In genomic region chr6:14074723-14075503, GRCh38 we compare ENCODE assay signal across 8 cellular contexts. TPM values are rescaled to one million over a fixed set of nuclear protein-coding genes. Genes with fewer than 3 reads are reported as not detected.
A peak's percentile ranks its signal among the peaks of the same experiment; 100 is the strongest.
DNase-seq lines count a peak whose midpoint lies in the region; ATAC-seq and TF ChIP-seq lines count a peak whose summit lies in the region.

No MANE protein-coding gene starts in this region.

- no peaks in the 10 kb centered on the region for H3K27me3 ChIP-seq in CD8-positive, alpha-beta T cell (ENCODE audit: insufficient read depth, low read length)
- H3K27me3 ChIP-seq in heart right ventricle (no peaks in the 10 kb centered on the region), skeletal muscle satellite cell (ENCODE audit: control insufficient read depth, insufficient read depth, low read length) (peaks cover 8% of the 10 kb centered on the region)

- H3K27ac ChIP-seq in CD8-positive, alpha-beta T cell (ENCODE audit: low read depth, low read length), result peak overlapping the region; percentile 51
- peak overlapping the region in 9 of 10 donors; percentile 9 to 79 (median 63) for H3K27ac ChIP-seq in heart right ventricle

- peak overlapping the region; percentile 57 for H3K9ac ChIP-seq in skeletal muscle satellite cell (ENCODE audit: low read depth, low read length)

- peak overlapping the region; percentile 82 for H3K4me3 Mint-ChIP-seq in CD8-positive, alpha-beta T cell

- peaks cover 10% of the 10 kb centered on the region for H3K4me1 ChIP-seq in CD8-positive, alpha-beta T cell (ENCODE audit: insufficient read depth, low read length)
- peaks cover 0 to 19% (median 5%) of the 10 kb centered on the region in 9 donors for H3K4me1 ChIP-seq in heart right ventricle
- H3K4me1 ChIP-seq in skeletal muscle satellite cell (ENCODE audit: control insufficient read depth, insufficient read depth, low read length), result peaks cover 8% of the 10 kb centered on the region

- intact Hi-C loops in CD8-positive, alpha-beta T cell (cut with DNase I, micrococcal nuclease), result loop anchor here in 1 of 2 experiments (5.0 kb wide), 1 partner anchor 42 kb away; the partner anchor contains the start of gene CD83
- intact Hi-C loops in heart right ventricle (cut with DNase I), result no loop called here

- TF ChIP-seq CTCF in CD8-positive, alpha-beta T cell (IDR thresholded peaks at IDR 0.05), result no peak
- no peak for TF ChIP-seq CTCF in heart right ventricle (IDR thresholded peaks at IDR 0.05)
- no peak for TF ChIP-seq CTCF in GM10266 (IDR thresholded peaks at IDR 0.05; ENCODE audit: control insufficient read depth, insufficient read depth, low read depth, missing control alignments)

- H3K9me3 ChIP-seq in CD8-positive, alpha-beta T cell (ENCODE audit: low read length), result no peaks in the 10 kb centered on the region
- no peaks in the 10 kb centered on the region for H3K9me3 ChIP-seq in heart right ventricle
- no peaks in the 10 kb centered on the region for H3K9me3 ChIP-seq in skeletal muscle satellite cell (replicated peaks; ENCODE audit: low read length)

- H3K4me2 ChIP-seq in skeletal muscle satellite cell (ENCODE audit: low read length), result peak overlapping the region; percentile 75

- CTCF ChIA-PET in CD8-positive, alpha-beta T cell (lab: Charles Lee), result interaction anchor here (0.7 to 4.4 kb wide), 4 partner anchors 8 to 280 kb away, joined by 3 to 25 read pairs (median 3); no protein-coding TSS in a partner anchor

- H3K27ac Mint-ChIP-seq in CD8-positive, alpha-beta T cell, result peak overlapping the region; percentile 94

- H3K4me1 Mint-ChIP-seq in CD8-positive, alpha-beta T cell (ENCODE audit: low read depth), result peaks cover 22% of the 10 kb centered on the region

- WGBS in heart right ventricle, 2 donors, result 21 to 26% methylated on average over 10 of the region's 10 CpGs

- no peaks in the 10 kb centered on the region for H3K36me3 Mint-ChIP-seq in CD8-positive, alpha-beta T cell

- DNase-seq in CD8-positive, alpha-beta T cell, result peak in 1 of 7 experiments; percentile 54
- DNase-seq in activated T-cell treated with anti-CD3 and anti-CD28 coated beads, Interleukin-2, amount 50 U/mL, for 1 hour, result peak; percentile 24
- DNase-seq in heart right ventricle (peak in 1 of 2 donors; percentile 14), GM10266 (ENCODE audit: extremely low spot score) (no peak)

- peak overlapping the region; percentile 41 for H3K4me3 ChIP-seq in CD8-positive, alpha-beta T cell (ENCODE audit: low read depth, low read length)
- H3K4me3 ChIP-seq in heart right ventricle (peak overlapping the region; percentile 6 to 55 (median 44)), skeletal muscle satellite cell (ENCODE audit: low read length) (peak overlapping the region; percentile 54)

- ATAC-seq in CD8-positive, alpha-beta T cell, result peak; percentile 94
- ATAC-seq in GM19438 (IDR thresholded peaks at IDR 0.05; ENCODE audit: low read depth, unreplicated experiment) (peak; percentile 78), HG03565 (IDR thresholded peaks at IDR 0.05; ENCODE audit: unreplicated experiment) (peak; percentile 59), heart right ventricle (peak; percentile 34 to 74 (median 68)), GM18517 (IDR thresholded peaks at IDR 0.05; ENCODE audit: unreplicated experiment) (no peak)

- no peaks in the 10 kb centered on the region for H3K9me3 Mint-ChIP-seq in CD8-positive, alpha-beta T cell

- H3K27me3 Mint-ChIP-seq in CD8-positive, alpha-beta T cell (ENCODE audit: low read depth), result no peaks in the 10 kb centered on the region

- POLR2A ChIA-PET in CD8-positive, alpha-beta T cell (lab: Charles Lee), result interaction anchor here (1.2 to 1.4 kb wide), 2 partner anchors 8 to 150 kb away, joined by 3 read pairs; partner anchors contain the start of gene RNF182

- no peaks in the 10 kb centered on the region for H3K36me3 ChIP-seq in CD8-positive, alpha-beta T cell (ENCODE audit: insufficient read depth, low read length)
- no peaks in the 10 kb centered on the region for H3K36me3 ChIP-seq in heart right ventricle
- no peaks in the 10 kb centered on the region for H3K36me3 ChIP-seq in skeletal muscle satellite cell (ENCODE audit: insufficient read depth, low read length)

RNA-seq across cellular contexts. Expression of gene CD83, which starts 42.7 kb away (rescaled TPM):
- 10 to 100 TPM; 57.2 to 60.4 TPM for total RNA-seq in CD8-positive, alpha-beta T cell
- 1 to 10 TPM in 7 of 10 donors, under 1 TPM in 3; 0.82 to 7.5 (median 2.0) TPM for total RNA-seq in heart right ventricle
- under 1 TPM; 0.68 to 0.80 TPM for polyA plus RNA-seq in heart right ventricle
- 2.0 and 3.3 TPM in 2 replicates for total RNA-seq in skeletal muscle satellite cell (2012; rRNA removed)

Comparison
In these comparisons a context has a peak if more than half of its experiments do, and no peak if none do; other contexts are left out.
1. RNA of gene CD83, which starts 42.7 kb away (total RNA-seq): 57.2 to 60.4 TPM in CD8-positive, alpha-beta T cell; 0.82 to 7.5 TPM in heart right ventricle; every median in the first group is over 4 times any median in the second.
2. Peak in every context shown above with its lines, with median percentiles within 50 percentile points of each other: H3K4me3 ChIP-seq.